Comparison of ENCODE assay signal across 8 cellular contexts in genomic region chr6:106519460-106520394, GRCh38.
DNase-seq lines count a peak whose midpoint lies in the region; ATAC-seq and TF ChIP-seq lines count a peak whose summit lies in the region.

No MANE protein-coding gene starts in this region.

- BruUV-seq in A673 (replicated peaks; lab: Mats Ljungman, UMichigan): no TSS peak

- POLR2A ChIA-PET in A673 (lab: Charles Lee; ENCODE audit: low non-redundant PET): no interaction called here

- H3K9me3 Mint-ChIP-seq in activated naive CD4-positive, alpha-beta T cell treated with anti-CD3 and anti-CD28 coated beads, Interleukin-2, amount 50 U/mL, for 72 hours: no peaks in the 10 kb centered on the region
- H3K9me3 Mint-ChIP-seq in stimulated activated effector memory CD8-positive, alpha-beta T cell treated with anti-CD3 and anti-CD28 coated beads, Interleukin-12 subunit alpha, Interleukin-12 subunit beta, amount 100 ng/mL, for 72 hours: no peaks in the 10 kb centered on the region

- no peaks in the 10 kb centered on the region for H3K36me3 ChIP-seq in A673 (ENCODE audit: insufficient read depth, low read length, poor library complexity, severe bottlenecking)

- peaks cover 11% of the 10 kb centered on the region for H3K4me1 ChIP-seq in A673 (ENCODE audit: insufficient read depth, low read length, poor library complexity, severe bottlenecking)

- peak overlapping the region; percentile 76 for H3K4me3 Mint-ChIP-seq in stimulated activated effector memory CD8-positive, alpha-beta T cell treated with anti-CD3 and anti-CD28 coated beads, Interleukin-12 subunit alpha, Interleukin-12 subunit beta, amount 100 ng/mL, for 72 hours

- CTCF ChIA-PET in A673 (lab: Charles Lee): no interaction called here

- H3K27ac Mint-ChIP-seq in activated naive CD4-positive, alpha-beta T cell treated with anti-CD3 and anti-CD28 coated beads, Interleukin-2, amount 50 U/mL, for 72 hours: peak overlapping the region; percentile 94 to 99
- peak overlapping the region; percentile 97 for H3K27ac Mint-ChIP-seq in stimulated activated effector memory CD8-positive, alpha-beta T cell treated with anti-CD3 and anti-CD28 coated beads, Interleukin-12 subunit alpha, Interleukin-12 subunit beta, amount 100 ng/mL, for 72 hours

- peak; percentile 74 for DNase-seq in A673 (ENCODE audit: low spot score)
- peak; percentile 62 for DNase-seq in SKM-1 (lab: John Stamatoyannopoulos, UW; ENCODE audit: unreplicated experiment)
- peak; percentile 66 to 87 for DNase-seq in activated naive CD4-positive, alpha-beta T cell treated with anti-CD3 and anti-CD28 coated beads, Interleukin-2, amount 50 U/mL, for 72 hours (ENCODE audit: low spot score in 2 of 2)
- peak; percentile 45 to 48 for DNase-seq in left colon
- peak; percentile 55 to 91 for DNase-seq in stimulated activated effector memory CD8-positive, alpha-beta T cell treated with anti-CD3 and anti-CD28 coated beads, Interleukin-12 subunit alpha, Interleukin-12 subunit beta, amount 100 ng/mL, for 72 hours (ENCODE audit: low spot score in 2 of 2)
- DNase-seq in C1 segment of cervical spinal cord (lab: John Stamatoyannopoulos, UW): no peak

- intact Hi-C loops in A673 (cut with micrococcal nuclease; ENCODE audit: unreplicated experiment): no loop called here
- intact Hi-C loops in left colon (cut with DNase I, micrococcal nuclease): loop anchor here in 1 of 2 donors (5.0 kb wide), 1 partner anchor 33 kb away; no protein-coding TSS in a partner anchor

- no peak for TF ChIP-seq CTCF in A673 (conservative IDR thresholded peaks at IDR 0.05; ENCODE audit: low read depth, low read length)

- ATAC-seq in GM19043 (IDR thresholded peaks at IDR 0.05; ENCODE audit: low read depth, unreplicated experiment) (peak; percentile 50), HG03280 (IDR thresholded peaks at IDR 0.05; ENCODE audit: unreplicated experiment) (peak; percentile 40), left colon (peak; percentile 22)
- ATAC-seq in activated naive CD4-positive, alpha-beta T cell treated with anti-CD3 and anti-CD28 coated beads, Interleukin-2, amount 50 U/mL, for 72 hours: peak; percentile 72 to 74
- ATAC-seq in stimulated activated effector memory CD8-positive, alpha-beta T cell treated with anti-CD3 and anti-CD28 coated beads, Interleukin-12 subunit alpha, Interleukin-12 subunit beta, amount 100 ng/mL, for 72 hours: peak; percentile 80

- H3K27ac ChIP-seq in A673 (ENCODE audit: low read depth, low read length, poor library complexity, severe bottlenecking): no peak overlapping the region

- peaks cover 50% of the 10 kb centered on the region for H3K4me1 Mint-ChIP-seq in stimulated activated effector memory CD8-positive, alpha-beta T cell treated with anti-CD3 and anti-CD28 coated beads, Interleukin-12 subunit alpha, Interleukin-12 subunit beta, amount 100 ng/mL, for 72 hours

- H3K27me3 ChIP-seq in A673 (replicated peaks; ENCODE audit: insufficient read depth, low read depth, low read length, poor library complexity): no peaks in the 10 kb centered on the region

- peaks cover 5 to 16% of the 10 kb centered on the region in 2 donors for H3K36me3 Mint-ChIP-seq in activated naive CD4-positive, alpha-beta T cell treated with anti-CD3 and anti-CD28 coated beads, Interleukin-2, amount 50 U/mL, for 72 hours
- H3K36me3 Mint-ChIP-seq in stimulated activated effector memory CD8-positive, alpha-beta T cell treated with anti-CD3 and anti-CD28 coated beads, Interleukin-12 subunit alpha, Interleukin-12 subunit beta, amount 100 ng/mL, for 72 hours: peaks cover 70% of the 10 kb centered on the region

- H3K4me3 ChIP-seq in A673 (ENCODE audit: low read depth, low read length, poor library complexity, severe bottlenecking): no peak overlapping the region

- no peaks in the 10 kb centered on the region for H3K9me3 ChIP-seq in A673 (ENCODE audit: low read depth, low read length, poor library complexity, severe bottlenecking)

Comparison
In these comparisons a context has a peak if more than half of its experiments do, and no peak if none do; other contexts are left out.
1. DNase-seq: peak in A673 (single experiment), SKM-1 (single experiment), activated naive CD4-positive, alpha-beta T cell treated with anti-CD3 and anti-CD28 coated beads, Interleukin-2, amount 50 U/mL, for 72 hours (2 of 2), left colon (2 of 2) and stimulated activated effector memory CD8-positive, alpha-beta T cell treated with anti-CD3 and anti-CD28 coated beads, Interleukin-12 subunit alpha, Interleukin-12 subunit beta, amount 100 ng/mL, for 72 hours (2 of 2); none in C1 segment of cervical spinal cord (0 of 14).
2. ATAC-seq: peak in every context shown above with its lines; median percentile 80 in stimulated activated effector memory CD8-positive, alpha-beta T cell treated with anti-CD3 and anti-CD28 coated beads, Interleukin-12 subunit alpha, Interleukin-12 subunit beta, amount 100 ng/mL, for 72 hours; 73 in activated naive CD4-positive, alpha-beta T cell treated with anti-CD3 and anti-CD28 coated beads, Interleukin-2, amount 50 U/mL, for 72 hours; 50 in GM19043; 40 in HG03280; 22 in left colon.